16 cellular contexts compared by ENCODE assay signal in the genomic region with DNA sequence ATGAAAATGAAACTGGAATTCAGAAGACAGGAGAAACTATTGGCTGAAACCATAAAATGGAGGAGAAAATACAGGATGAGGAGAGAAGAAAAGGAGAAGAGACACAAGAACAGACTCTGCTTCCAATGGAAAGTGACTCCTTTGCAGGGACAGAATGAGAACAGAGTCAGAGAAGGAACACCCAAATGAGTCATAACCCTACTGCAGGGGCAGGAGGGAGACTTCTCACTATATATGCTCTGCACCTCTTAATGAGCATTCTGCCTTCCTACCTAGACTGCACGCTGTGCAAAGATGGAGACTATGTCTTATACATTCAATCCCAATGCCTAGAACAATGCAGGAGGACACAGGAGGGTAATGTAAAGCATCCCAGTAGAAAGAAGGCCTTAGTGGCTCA. TPM values are rescaled to one million over a fixed set of nuclear protein-coding genes. Genes with fewer than 3 reads are reported as not detected.
DNase-seq lines count a peak whose midpoint lies in the region; ATAC-seq and TF ChIP-seq lines count a peak whose summit lies in the region.
"Had no signal": no experiment of that assay in that cellular context is flagged by ENCODE, and none has a peak within 500 bp of the region (broad histone marks: within the 10 kb centered on the region; RNA-seq: fewer than 3 reads in every experiment).

No MANE protein-coding gene starts in this region.

- intact Hi-C loops in transverse colon (cut with DNase I; ENCODE audit: low total_unique reads) (loop anchor here (5.0 kb wide), 1 partner anchor 774 kb away; no protein-coding TSS in a partner anchor), esophagus muscularis mucosa (cut with DNase I) (no loop called here)

- peak; percentile 49 for ATAC-seq in GM19452 (IDR thresholded peaks at IDR 0.05; ENCODE audit: unreplicated experiment)
- ATAC-seq in HG02884 (IDR thresholded peaks at IDR 0.05; ENCODE audit: unreplicated experiment): peak; percentile 89
- ATAC-seq in RWPE2 (ENCODE audit: low read depth): peak; percentile 36; the same call in 1 of the 3 replicates
- ATAC-seq: left lung had no signal

- H3K27me3 ChIP-seq in RWPE2 (ENCODE audit: insufficient read depth, poor library complexity, severe bottlenecking) (no peaks in the 10 kb centered on the region), transverse colon (peaks cover 7% of the 10 kb centered on the region), esophagus muscularis mucosa (peaks cover 0 to 4% (median 0%) of the 10 kb centered on the region in 4 donors)
- H3K27me3 ChIP-seq: Peyer's patch had no signal

- H3K36me3 ChIP-seq in RWPE2 (ENCODE audit: low read depth) (no peaks in the 10 kb centered on the region), transverse colon (no peaks in the 10 kb centered on the region), esophagus muscularis mucosa (no peaks in the 10 kb centered on the region)
- H3K36me3 ChIP-seq: left lung, Peyer's patch had no signal

- TF ChIP-seq EP300 in transverse colon (IDR thresholded peaks at IDR 0.05; ENCODE audit: low read depth) (no peak), esophagus muscularis mucosa (IDR thresholded peaks at IDR 0.05) (no peak)

- in situ Hi-C loops in transverse colon (cut with MboI; ENCODE audit: low pct_ligation_motif_present in 1 of 4, low pct_unique_long_range_greater_than_20kb in 1 of 4, low sequenced_read_pairs in 3 of 4): loop anchor here in 3 of 4 donors (10.0 to 25.0 kb wide), 4 partner anchors 594 to 1494 kb away; no protein-coding TSS in a partner anchor

- TF ChIP-seq POLR2A in transverse colon (IDR thresholded peaks at IDR 0.05) (no peak), esophagus muscularis mucosa (IDR thresholded peaks at IDR 0.05; ENCODE audit: low read depth) (no peak)

- H3K27ac ChIP-seq in RWPE2 (ENCODE audit: poor library complexity, severe bottlenecking) (no peak overlapping the region), transverse colon (no peak overlapping the region), esophagus muscularis mucosa (replicated peaks in 1 of 4) (no peak overlapping the region)
- H3K27ac ChIP-seq: left lung, Peyer's patch had no signal

- H3K9me3 ChIP-seq in RWPE2 (ENCODE audit: severe bottlenecking) (no peaks in the 10 kb centered on the region), transverse colon (no peaks in the 10 kb centered on the region), esophagus muscularis mucosa (no peaks in the 10 kb centered on the region)
- H3K9me3 ChIP-seq: left lung, Peyer's patch had no signal

- WGBS in transverse colon (ENCODE audit: low coverage in 1 of 2), 2 donors: 88 to 100% methylated on average over 1 of the region's 1 CpG
- 67% methylated on average over 1 of the region's 1 CpG for WGBS in esophagus muscularis mucosa

- no peak for TF ChIP-seq CTCF in RWPE2 (IDR thresholded peaks at IDR 0.05; ENCODE audit: poor library complexity, severe bottlenecking)
- TF ChIP-seq CTCF in transverse colon (IDR thresholded peaks at IDR 0.05): no peak
- TF ChIP-seq CTCF in esophagus muscularis mucosa (IDR thresholded peaks at IDR 0.05): no peak

- H3K4me3 ChIP-seq in RWPE2 (ENCODE audit: severe bottlenecking): no peak overlapping the region
- no peak overlapping the region for H3K4me3 ChIP-seq in transverse colon
- H3K4me3 ChIP-seq in esophagus muscularis mucosa: no peak overlapping the region
- H3K4me3 ChIP-seq: left lung, Peyer's patch, smooth muscle cell had no signal

- DNase-seq in EL: peak; percentile 17
- DNase-seq in RWPE2 (ENCODE audit: low spot score): no peak
- DNase-seq in transverse colon: no peak
- DNase-seq in activated naive CD4-positive, alpha-beta T cell treated with anti-CD3 and anti-CD28 coated beads, Interleukin-2, amount 50 U/mL, for 16 hours: no peak
- DNase-seq in esophagus muscularis mucosa (ENCODE audit: extremely low spot score): no peak
- DNase-seq in DMS 273 (lab: John Stamatoyannopoulos, UW; ENCODE audit: unreplicated experiment): no peak
- DNase-seq: aorta, head of caudate nucleus, Karpas-422, left lung, nephron progenitor cell, Peyer's patch, T-helper 9 cell had no signal

- H3K4me1 ChIP-seq in RWPE2 (ENCODE audit: insufficient read depth, poor library complexity, severe bottlenecking) (no peaks in the 10 kb centered on the region), transverse colon (no peaks in the 10 kb centered on the region), esophagus muscularis mucosa (no peaks in the 10 kb centered on the region)
- H3K4me1 ChIP-seq: left lung, Peyer's patch had no signal

RNA-seq across cellular contexts. Expression of gene SAXO1, which starts 2.1 kb away (rescaled TPM):
- total RNA-seq in transverse colon: under 1 TPM in 1 of 4 donors, not detected in 3; 0.41 TPM
- total RNA-seq in esophagus muscularis mucosa: under 1 TPM in 2 of 4 donors, not detected in 2; 0.11 to 0.17 TPM
- total RNA-seq: left lung, Peyer's patch, smooth muscle cell had no signal

RNA-seq across cellular contexts. Expression of gene RRAGA, which starts 18.3 kb away (rescaled TPM):
- 10 to 100 TPM; 35.0 to 47.0 (median 39.6) TPM for total RNA-seq in transverse colon
- total RNA-seq in esophagus muscularis mucosa: 10 to 100 TPM; 51.0 to 94.3 (median 70.0) TPM

Comparison
In these comparisons a context has a peak if more than half of its experiments do, and no peak if none do; other contexts are left out.
1. ATAC-seq: peak in every context shown above with its lines; median percentile 89 in HG02884; 49 in GM19452; 36 in RWPE2.